Comparison of ENCODE assay signal across 8 cellular contexts in the genomic region with DNA sequence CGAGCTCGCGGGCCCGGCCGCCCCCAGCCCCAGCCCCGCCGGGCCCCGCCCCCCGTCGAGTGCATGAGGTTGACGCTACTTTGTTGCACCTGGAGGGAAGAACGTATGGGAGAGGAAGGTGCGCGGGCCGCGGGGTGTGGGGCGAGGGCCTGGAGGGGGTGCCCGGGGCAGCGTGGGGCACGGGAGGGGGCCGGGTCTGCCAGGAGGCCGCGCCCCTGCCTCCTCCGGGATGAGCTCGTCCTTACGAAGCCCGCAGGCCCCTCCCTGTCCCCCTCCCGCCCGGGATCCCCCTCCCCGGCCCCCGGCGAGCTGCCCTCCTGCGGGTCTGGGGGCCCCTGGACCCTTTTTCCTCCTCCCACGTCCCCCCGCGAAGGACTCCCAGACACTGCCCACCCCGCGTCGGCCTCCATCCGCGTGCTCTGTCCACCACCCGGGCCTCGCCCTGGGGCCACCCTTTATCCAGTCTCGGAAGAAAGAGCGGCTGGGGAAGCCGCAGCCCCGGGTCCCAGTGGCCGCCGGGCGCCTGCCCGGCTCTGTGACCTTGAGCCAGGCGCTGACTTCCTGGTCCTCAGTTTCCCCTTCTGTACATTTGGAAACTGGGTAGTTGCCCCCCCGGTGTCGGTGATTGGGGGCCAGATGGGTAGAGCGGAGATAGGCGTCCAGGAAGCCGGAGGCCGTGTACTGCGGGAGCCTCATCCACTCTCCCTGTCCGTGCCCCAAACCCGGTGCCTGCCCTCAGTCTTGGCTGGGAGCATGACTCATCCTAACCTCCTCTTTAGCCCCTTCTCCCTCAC.
DNase-seq lines count a peak whose midpoint lies in the region; ATAC-seq lines count a peak whose summit lies in the region.

No MANE protein-coding gene starts in this region.

- DNase-seq in AG08395 (ENCODE audit: low spot score), result peak; percentile 73
- peak; percentile 85 for DNase-seq in NOMO-1 treated with DMSO at 0.1 percent for 48 hours (lab: John Stamatoyannopoulos, UW; ENCODE audit: unreplicated experiment)
- peak; percentile 39 for DNase-seq in activated naive CD8-positive, alpha-beta T cell treated with anti-CD3 and anti-CD28 coated beads, Interleukin-2, amount 50 U/mL, for 24 hours
- DNase-seq in iPS DF 6.9 (ENCODE audit: low read depth, low spot score), result no peak
- no peak for DNase-seq in skeletal muscle cell (ENCODE audit: low read depth)
- no peak for DNase-seq in GOT3 (lab: John Stamatoyannopoulos, UW)

- H3K27ac Mint-ChIP-seq in activated naive CD8-positive, alpha-beta T cell treated with anti-CD3 and anti-CD28 coated beads, Interleukin-2, amount 50 U/mL, for 24 hours, result peak overlapping the region; percentile 82

- peak overlapping the region; percentile 84 for H3K4me3 Mint-ChIP-seq in activated naive CD8-positive, alpha-beta T cell treated with anti-CD3 and anti-CD28 coated beads, Interleukin-2, amount 50 U/mL, for 24 hours

- H3K4me3 ChIP-seq in iPS DF 6.9 (ENCODE audit: low read length), result peak overlapping the region; percentile 86; the same call in 1 of the 2 replicates
- peak overlapping the region; percentile 74 for H3K4me3 ChIP-seq in skeletal muscle cell (ENCODE audit: low read depth, low read length)

- no peaks in the 10 kb centered on the region for H3K9me3 ChIP-seq in iPS DF 6.9 (ENCODE audit: control insufficient read depth, insufficient read depth, low read length)

- H3K27me3 Mint-ChIP-seq in activated naive CD8-positive, alpha-beta T cell treated with anti-CD3 and anti-CD28 coated beads, Interleukin-2, amount 50 U/mL, for 24 hours, result no peaks in the 10 kb centered on the region

- no peaks in the 10 kb centered on the region for H3K9me3 Mint-ChIP-seq in activated naive CD8-positive, alpha-beta T cell treated with anti-CD3 and anti-CD28 coated beads, Interleukin-2, amount 50 U/mL, for 24 hours

- H3K36me3 ChIP-seq in iPS DF 6.9 (ENCODE audit: control insufficient read depth, insufficient read depth, low read length), result 0 out of 2 replicates have a peak, but pooled peaks cover 7% of the 10 kb centered on the region

- ATAC-seq in GM18868 (IDR thresholded peaks at IDR 0.05; ENCODE audit: unreplicated experiment) (peak; percentile 50), HG03097 (IDR thresholded peaks at IDR 0.05; ENCODE audit: low FRiP score, unreplicated experiment) (peak; percentile 5)
- ATAC-seq in activated naive CD8-positive, alpha-beta T cell treated with anti-CD3 and anti-CD28 coated beads, Interleukin-2, amount 50 U/mL, for 24 hours, result peak; percentile 77

- H3K27ac ChIP-seq in iPS DF 6.9 (ENCODE audit: low read length), result no peak overlapping the region

- no peaks in the 10 kb centered on the region for H3K27me3 ChIP-seq in iPS DF 6.9 (ENCODE audit: control insufficient read depth, insufficient read depth, low read length)

- WGBS in iPS DF 6.9 (ENCODE audit: insufficient coverage, insufficient read length), result no CpG with 5 or more reads among the region's 61 CpGs

- peaks cover 10% of the 10 kb centered on the region for H3K4me1 Mint-ChIP-seq in activated naive CD8-positive, alpha-beta T cell treated with anti-CD3 and anti-CD28 coated beads, Interleukin-2, amount 50 U/mL, for 24 hours

- H3K4me1 ChIP-seq in iPS DF 6.9 (ENCODE audit: control insufficient read depth, insufficient read depth, low read length), result peaks cover 8% of the 10 kb centered on the region

- H3K36me3 Mint-ChIP-seq in activated naive CD8-positive, alpha-beta T cell treated with anti-CD3 and anti-CD28 coated beads, Interleukin-2, amount 50 U/mL, for 24 hours (ENCODE audit: low read depth), result peaks cover 11% of the 10 kb centered on the region

Comparison
In these comparisons a context has a peak if more than half of its experiments do, and no peak if none do; other contexts are left out.
1. DNase-seq: peak in AG08395 (single experiment), NOMO-1 treated with DMSO at 0.1 percent for 48 hours (single experiment) and activated naive CD8-positive, alpha-beta T cell treated with anti-CD3 and anti-CD28 coated beads, Interleukin-2, amount 50 U/mL, for 24 hours (single experiment); none in iPS DF 6.9 (single experiment), skeletal muscle cell (single experiment) and GOT3 (single experiment).
2. ATAC-seq: peak in every context shown above with its lines; median percentile 77 in activated naive CD8-positive, alpha-beta T cell treated with anti-CD3 and anti-CD28 coated beads, Interleukin-2, amount 50 U/mL, for 24 hours; 50 in GM18868; 5 in HG03097.